10 cellular contexts compared by ENCODE assay signal in genomic region chr13:109783815-109784589, GRCh38. TPM values are rescaled to one million over a fixed set of nuclear protein-coding genes. Genes with fewer than 3 reads are reported as not detected.
A peak's percentile ranks its signal among the peaks of the same experiment; 100 is the strongest.
DNase-seq lines count a peak whose midpoint lies in the region; ATAC-seq, FAIRE-seq and TF ChIP-seq lines count a peak whose summit lies in the region.
"Had no signal": no experiment of that assay in that cellular context is flagged by ENCODE, and none has a peak within 500 bp of the region (broad histone marks: within the 10 kb centered on the region; RNA-seq: fewer than 3 reads in every experiment).

No MANE protein-coding gene starts in this region.

- ATAC-seq in heart right ventricle (peak in 1 of 8 donors; percentile 4), Right ventricle myocardium inferior (no peak), upper lobe of right lung (no peak)

- H3K27ac Mint-ChIP-seq in mesothelial cell of epicardium = no peak overlapping the region
- H3K27ac Mint-ChIP-seq: activated naive CD8-positive, alpha-beta T cell treated with anti-CD3 and anti-CD28 coated beads, Interleukin-2, amount 10 ng/mL, durations not matched to agents 7 days and 5 days had no signal

- H3K9me3 ChIP-seq in heart right ventricle = no peaks in the 10 kb centered on the region
- H3K9me3 ChIP-seq in upper lobe of right lung = no peaks in the 10 kb centered on the region

- DNase-seq in heart right ventricle = no peak
- DNase-seq in Right ventricle myocardium inferior (ENCODE audit: missing footprints) = no peak
- DNase-seq in coronary artery (ENCODE audit: low spot score) = peak; percentile 77
- no peak for DNase-seq in mesothelial cell of epicardium (ENCODE audit: low spot score in 2 of 2, unreplicated experiment in 2 of 2)
- no peak for DNase-seq in upper lobe of right lung
- DNase-seq in stimulated activated CD4-positive, alpha-beta T cell treated with anti-CD3 and anti-CD28 coated beads, Interleukin-4, amount 100 ng/mL, for 4 hours = no peak
- no peak for DNase-seq in urothelium cell line (ENCODE audit: low spot score)
- DNase-seq in NCI-H2029 treated with DMSO at 0.1 percent for 48 hours (lab: John Stamatoyannopoulos, UW) = no peak

- intact Hi-C loops in heart right ventricle (cut with DNase I) (loop anchor here (2.0 to 10.0 kb wide), 12 partner anchors 81 to 823 kb away; no protein-coding TSS in a partner anchor), Right ventricle myocardium inferior (cut with DNase I) (loop anchor here (2.0 to 5.0 kb wide), 2 partner anchors 172 to 821 kb away; no protein-coding TSS in a partner anchor), upper lobe of right lung (cut with DNase I) (no loop called here)

- peaks cover 4 to 66% (median 54%) of the 10 kb centered on the region in 9 donors for H3K4me1 ChIP-seq in heart right ventricle
- peaks cover 29% of the 10 kb centered on the region for H3K4me1 ChIP-seq in upper lobe of right lung

- FAIRE-seq in urothelium cell line (lab: Jason Lieb, UNC) = no peak

- peak overlapping the region; percentile 54 for H3K4me3 Mint-ChIP-seq in mesothelial cell of epicardium
- H3K4me3 Mint-ChIP-seq: activated naive CD8-positive, alpha-beta T cell treated with anti-CD3 and anti-CD28 coated beads, Interleukin-2, amount 10 ng/mL, durations not matched to agents 7 days and 5 days had no signal

- peaks cover 12% of the 10 kb centered on the region for H3K27me3 Mint-ChIP-seq in mesothelial cell of epicardium (ENCODE audit: low read depth)

- 53 to 61% methylated on average over 66 to 81 of the region's 81 CpGs for WGBS in heart right ventricle, 2 donors

- peaks cover 0 to 35% (median 16%) of the 10 kb centered on the region in 9 donors for H3K36me3 ChIP-seq in heart right ventricle
- peaks cover 30% of the 10 kb centered on the region for H3K36me3 ChIP-seq in upper lobe of right lung

- H3K27me3 ChIP-seq in heart right ventricle (peaks cover 0 to 28% (median 6%) of the 10 kb centered on the region in 7 donors), upper lobe of right lung (no peaks in the 10 kb centered on the region)

- H3K4me1 Mint-ChIP-seq in mesothelial cell of epicardium = peaks cover 28% of the 10 kb centered on the region

- peaks cover 8% of the 10 kb centered on the region for H3K36me3 Mint-ChIP-seq in mesothelial cell of epicardium

- TF ChIP-seq CTCF in heart right ventricle (IDR thresholded peaks at IDR 0.05) (no peak), coronary artery (IDR thresholded peaks at IDR 0.05) (no peak), mesothelial cell of epicardium (IDR thresholded peaks at IDR 0.05; ENCODE audit: unreplicated experiment) (no peak), upper lobe of right lung (IDR thresholded peaks at IDR 0.05) (no peak)

- H3K4me3 ChIP-seq in heart right ventricle (peak overlapping the region; percentile 47 to 70 (median 58)), coronary artery (peak overlapping the region; percentile 85), upper lobe of right lung (peak overlapping the region; percentile 56)

- H3K9me3 Mint-ChIP-seq in mesothelial cell of epicardium = no peaks in the 10 kb centered on the region
- H3K9me3 Mint-ChIP-seq: activated naive CD8-positive, alpha-beta T cell treated with anti-CD3 and anti-CD28 coated beads, Interleukin-2, amount 10 ng/mL, durations not matched to agents 7 days and 5 days; IgD-negative memory B cell had no signal

- H3K27ac ChIP-seq in heart right ventricle (peak overlapping the region in 7 of 10 donors; percentile 31 to 98 (median 60)), coronary artery (peak overlapping the region; percentile 68 to 99), upper lobe of right lung (peak overlapping the region; percentile 30)

RNA-seq across cellular contexts. Expression of gene IRS2, which starts 2.4 kb away (rescaled TPM):
- total RNA-seq in heart right ventricle (10 to 100 TPM; 10.2 to 49.3 (median 13.7) TPM), Right ventricle myocardium inferior (9.7 TPM), mesothelial cell of epicardium (11.8 to 12.4 TPM (median 12.1 TPM) in 3 replicates), upper lobe of right lung (43.8 TPM)
- 10 to 100 TPM in 1 of 2 donors, 1 to 10 TPM in 1; 4.2 to 18.5 TPM for polyA plus RNA-seq in heart right ventricle

Comparison
In these comparisons a context has a peak if more than half of its experiments do, and no peak if none do; other contexts are left out.
1. H3K27ac ChIP-seq: peak in every context shown above with its lines; median percentile 84 in coronary artery; 60 in heart right ventricle; 30 in upper lobe of right lung.